ENCODE assay signal across 20 cellular contexts in genomic region chr7:128430207-128430606, GRCh38. TPM values are rescaled to one million over a fixed set of nuclear protein-coding genes. Genes with fewer than 3 reads are reported as not detected.
DNase-seq lines count a peak whose midpoint lies in the region; ATAC-seq, FAIRE-seq and TF ChIP-seq lines count a peak whose summit lies in the region.
"Had no signal": no experiment of that assay in that cellular context is flagged by ENCODE, and none has a peak within 500 bp of the region (broad histone marks: within the 10 kb centered on the region; RNA-seq: fewer than 3 reads in every experiment).

No MANE protein-coding gene starts in this region.

- FAIRE-seq in K562 (lab: Jason Lieb, UNC) = no peak
- FAIRE-seq: G401.6, H54 had no signal

- ATAC-seq in K562 (no peak), omental fat pad (ENCODE audit: low FRiP score) (peak; percentile 7), left colon (no peak)

- H3K9me1 ChIP-seq in K562 (ENCODE audit: control insufficient read depth, insufficient read depth, low read length) = no peaks in the 10 kb centered on the region

- BruUV-seq in K562 (replicated peaks; lab: Mats Ljungman, UMichigan) = no TSS peak

- TF ChIP-seq CTCF in left ventricle myocardium inferior (IDR thresholded peaks at IDR 0.05; ENCODE audit: borderline replicate concordance) (peak; percentile 15), OCI-LY1 (IDR thresholded peaks at IDR 0.05; ENCODE audit: low read length) (peak; percentile 54), K562 (IDR thresholded peaks at IDR 0.05 in 2 of 3, conservative IDR thresholded peaks at IDR 0.05 in 1 of 3; ENCODE audit: insufficient read depth in 2 of 3, low read depth in 1 of 3, low read length in 3 of 3) (peak; percentile 41 to 63 (median 56)), omental fat pad (IDR thresholded peaks at IDR 0.05) (no peak)

- no peak for TF ChIP-seq EP300 in K562 (IDR thresholded peaks at IDR 0.05; ENCODE audit: low read length)

- H3K9me2 ChIP-seq in OCI-LY1 (ENCODE audit: low read depth, low read length) = no peaks in the 10 kb centered on the region

- POLR2A ChIA-PET in K562 (lab: Yijun Ruan, JAX) = interaction anchor here (1.0 kb wide), 1 partner anchor 28 kb away, joined by 3 read pairs; no protein-coding TSS in a partner anchor

- H4K20me1 ChIP-seq in OCI-LY1 (ENCODE audit: insufficient read depth, low read length) = no peaks in the 10 kb centered on the region
- H4K20me1 ChIP-seq in K562 (replicated peaks; ENCODE audit: control insufficient read depth, insufficient read depth, low read length) = no peaks in the 10 kb centered on the region

- no peaks in the 10 kb centered on the region for H3K79me2 ChIP-seq in OCI-LY1 (ENCODE audit: insufficient read depth, low read length)
- no peaks in the 10 kb centered on the region for H3K79me2 ChIP-seq in K562 (ENCODE audit: control insufficient read depth, insufficient read depth, low read length)

- H3F3A ChIP-seq in OCI-LY1 (ENCODE audit: insufficient read depth, low read length) = no peaks in the 10 kb centered on the region

- H3K4me3 ChIP-seq in left ventricle myocardium inferior (no peak overlapping the region), OCI-LY1 (ENCODE audit: low read depth, low read length, poor library complexity, severe bottlenecking) (no peak overlapping the region), K562 (no peak overlapping the region)

- WGBS in K562 (ENCODE audit: insufficient coverage, low coverage, missing lambda C conversion rate) = 9% methylated on average over 3 of the region's 3 CpGs

- H3K9ac ChIP-seq in OCI-LY1 (ENCODE audit: low read length) = no peak overlapping the region
- no peak overlapping the region; a peak in 1 of 4 replicates for H3K9ac ChIP-seq in K562 (ENCODE audit: insufficient read depth in 1 of 2, low read depth in 2 of 2, low read length in 2 of 2)

- no peaks in the 10 kb centered on the region for H3K36me3 ChIP-seq in left ventricle myocardium inferior
- no peaks in the 10 kb centered on the region for H3K36me3 ChIP-seq in OCI-LY1 (ENCODE audit: insufficient read depth, low read length)
- no peaks in the 10 kb centered on the region for H3K36me3 ChIP-seq in K562 (ENCODE audit: control insufficient read depth, insufficient read depth, low read length)

- peak; percentile 38 to 46 for TF ChIP-seq RAD21 in K562 (CRISPR knock-in tag; conservative IDR thresholded peaks at IDR 0.05 in 1 of 2, IDR thresholded peaks at IDR 0.05 in 1 of 2)

- H3K9me3 ChIP-seq in left ventricle myocardium inferior (replicated peaks) (no peaks in the 10 kb centered on the region), OCI-LY1 (ENCODE audit: low read length) (no peaks in the 10 kb centered on the region), K562 (replicated peaks; ENCODE audit: control insufficient read depth, insufficient read depth, low read depth, low read length) (no peaks in the 10 kb centered on the region)

- intact Hi-C loops in left ventricle myocardium inferior (cut with micrococcal nuclease) = no loop called here
- intact Hi-C loops in cardiac septum (cut with DNase I) = no loop called here
- intact Hi-C loops in K562 (cut with micrococcal nuclease) = no loop called here
- intact Hi-C loops in left colon (cut with DNase I, micrococcal nuclease) = no loop called here

- CTCF ChIA-PET in K562 (lab: Yijun Ruan, JAX; ENCODE audit: low intra/inter-chr PET ratio) = interaction anchor here (0.6 to 9.7 kb wide), 4 partner anchors 30 to 456 kb away, joined by 3 to 173 read pairs (median 26); no protein-coding TSS in a partner anchor

- H2AFZ ChIP-seq in OCI-LY1 (ENCODE audit: low read length) = no peak overlapping the region
- H2AFZ ChIP-seq in K562 (ENCODE audit: low read depth, low read length) = no peak overlapping the region

- in situ Hi-C loops in K562 (cut with MboI) = no loop called here
- in situ Hi-C loops in KBM-7 (cut with MboI; ENCODE audit: low pct_unique_long_range_greater_than_20kb, low sequenced_read_pairs) = no loop called here

- no peaks in the 10 kb centered on the region for H3K27me3 ChIP-seq in left ventricle myocardium inferior (ENCODE audit: low read depth)
- no peaks in the 10 kb centered on the region; the same call in 1 of the 2 replicates for H3K27me3 ChIP-seq in OCI-LY1 (ENCODE audit: insufficient read depth, low read length)
- H3K27me3 ChIP-seq in K562 (ENCODE audit: control insufficient read depth in 2 of 2, insufficient read depth in 2 of 2, low read length in 2 of 2) = peaks cover 5 to 13% of the 10 kb centered on the region in 2 experiments; a peak in 3 of 5 replicates

- H3K27ac ChIP-seq in left ventricle myocardium inferior (replicated peaks) = no peak overlapping the region
- no peak overlapping the region for H3K27ac ChIP-seq in OCI-LY1 (ENCODE audit: low read depth, low read length, poor library complexity, severe bottlenecking)
- no peak overlapping the region for H3K27ac ChIP-seq in K562 (ENCODE audit: extremely low read depth, low read depth, low read length)

- H3K4me2 ChIP-seq in OCI-LY1 (ENCODE audit: low read length) = no peak overlapping the region
- H3K4me2 ChIP-seq in K562 (ENCODE audit: insufficient read depth, low read length) = no peak overlapping the region

- TF ChIP-seq POLR2A in K562 (conservative IDR thresholded peaks at IDR 0.05) = no peak

- peaks cover 2% of the 10 kb centered on the region for H3K4me1 ChIP-seq in left ventricle myocardium inferior
- H3K4me1 ChIP-seq in OCI-LY1 (ENCODE audit: insufficient read depth, low read length, severe bottlenecking) = no peaks in the 10 kb centered on the region
- H3K4me1 ChIP-seq in K562 (replicated peaks in 1 of 2; ENCODE audit: control insufficient read depth in 2 of 2, insufficient read depth in 2 of 2, low read length in 2 of 2) = peaks cover 3 to 5% of the 10 kb centered on the region in 2 experiments; a peak in 2 of 5 replicates

- DNase-seq in left ventricle myocardium inferior (no peak), cardiac septum (ENCODE audit: low spot score) (no peak), K562 (ENCODE audit: extremely low read depth in 1 of 4, low spot score in 3 of 4) (peak in 1 of 4 experiments; percentile 17), omental fat pad (ENCODE audit: low spot score) (no peak), NCI-H1417 (lab: John Stamatoyannopoulos, UW) (no peak), left colon (no peak), KBM-7 (no peak)
- DNase-seq: C1 segment of cervical spinal cord, DMS79 treated with DMSO at 0.1 percent for 48 hours, IMR-90, MV-4-11, NCI-H1436, NCI-H2029, NCI-H2171 treated with DMSO at 0.1 percent for 48 hours, NCI-H510A treated with DMSO at 0.1 percent for 48 hours, RPMI8226, SIG-M5 had no signal

RNA-seq across cellular contexts. Expression of gene IMPDH1, which starts 20.4 kb away (rescaled TPM):
- total RNA-seq in left ventricle myocardium inferior (17.4 TPM), cardiac septum (22.2 TPM), K562 (2014; rRNA removed) (86.8 and 118 TPM in 2 replicates), K562 (2014; rRNA removed; fragmentation: Illumina TruSeq; extraction: Trizol) (29.0 and 42.9 TPM in 2 replicates), K562 (2015; rRNA removed; fragmentation: Illumina TruSeq; extraction: Trizol) (60.6 and 64.3 TPM in 2 replicates), K562 (2021) (118 TPM in 2 replicates), omental fat pad (100 to 1,000 TPM in 3 of 4 donors, 10 to 100 TPM in 1; 72.8 to 198 (median 109) TPM), left colon (10 to 100 TPM; 29.0 to 31.2 TPM)
- 140 and 407 TPM in 2 replicates for total RNA-seq in K562 (2011; cell fraction: chromatin; rRNA removed; ENCODE audit: low replicate concordance)
- total RNA-seq in K562 (2011; cell fraction: nucleolus; rRNA removed) = 199 and 212 TPM in 2 replicates
- total RNA-seq in K562 (2011; cell fraction: nucleoplasm; rRNA removed) = 141 and 147 TPM in 2 replicates
- polyA plus RNA-seq in K562 (2011; rRNA removed) (54.9 and 72.4 TPM in 2 replicates), K562 (2014; fragmentation: Illumina TruSeq; extraction: Trizol) (59.8 and 76.3 TPM in 2 replicates), K562 (2014; fragmentation: Nextera tagmentation; extraction: Ambion mirVana) (1 to 10 TPM in 1 of 2 experiments, under 1 TPM in 1; 0.80 to 2.1 TPM), K562 (2014; rRNA removed) (84.7 and 89.0 TPM in 2 replicates)
- 54.0 and 156 TPM in 2 replicates for polyA plus RNA-seq in K562 (2011; cell fraction: cytosol; rRNA removed)
- 208 and 316 TPM in 2 replicates for polyA plus RNA-seq in K562 (2011; cell fraction: nucleus; rRNA removed)
- polyA plus RNA-seq in K562 (2012) = 79.3 and 81.1 TPM in 2 replicates
- polyA minus RNA-seq in K562 (2011; rRNA and poly(A)+ RNA removed) = 24.1 and 78.3 TPM in 2 replicates
- 48.6 and 69.1 TPM in 2 replicates for polyA minus RNA-seq in K562 (2011; cell fraction: cytosol; rRNA and poly(A)+ RNA removed)
- 81.0 and 88.0 TPM in 2 replicates for polyA minus RNA-seq in K562 (2011; cell fraction: nucleus; rRNA and poly(A)+ RNA removed)

RNA-seq across cellular contexts. Expression of gene HILPDA, which starts 25.5 kb away (rescaled TPM):
- 7.9 TPM for total RNA-seq in left ventricle myocardium inferior
- total RNA-seq in cardiac septum = 14.0 TPM
- 42.5 and 74.9 TPM in 2 replicates for total RNA-seq in K562 (2011; cell fraction: chromatin; rRNA removed; ENCODE audit: low replicate concordance)
- 69.3 and 79.4 TPM in 2 replicates for total RNA-seq in K562 (2011; cell fraction: nucleolus; rRNA removed)
- 70.7 and 78.6 TPM in 2 replicates for total RNA-seq in K562 (2011; cell fraction: nucleoplasm; rRNA removed)
- 8.3 and 14.2 TPM in 2 replicates for total RNA-seq in K562 (2014; rRNA removed)
- total RNA-seq in K562 (2014; rRNA removed; fragmentation: Illumina TruSeq; extraction: Trizol) = 14.5 and 16.7 TPM in 2 replicates
- 23.0 and 23.5 TPM in 2 replicates for total RNA-seq in K562 (2015; rRNA removed; fragmentation: Illumina TruSeq; extraction: Trizol)
- total RNA-seq in K562 (2021) = 10.5 and 10.7 TPM in 2 replicates
- 71.8 and 102 TPM in 2 replicates for polyA plus RNA-seq in K562 (2011; rRNA removed)
- 68.1 and 117 TPM in 2 replicates for polyA plus RNA-seq in K562 (2011; cell fraction: cytosol; rRNA removed)
- polyA plus RNA-seq in K562 (2011; cell fraction: nucleus; rRNA removed) = 37.3 and 64.2 TPM in 2 replicates
- 13.2 and 14.2 TPM in 2 replicates for polyA plus RNA-seq in K562 (2012)
- 18.9 and 26.0 TPM in 2 replicates for polyA plus RNA-seq in K562 (2014; fragmentation: Illumina TruSeq; extraction: Trizol)
- polyA plus RNA-seq in K562 (2014; fragmentation: Nextera tagmentation; extraction: Ambion mirVana) = 10 to 100 TPM; 28.6 to 40.5 TPM
- polyA plus RNA-seq in K562 (2014; rRNA removed) = 16.4 and 25.5 TPM in 2 replicates
- polyA minus RNA-seq in K562 (2011; rRNA and poly(A)+ RNA removed) = 29.9 and 51.9 TPM in 2 replicates
- polyA minus RNA-seq in K562 (2011; cell fraction: cytosol; rRNA and poly(A)+ RNA removed) = 11.6 and 15.9 TPM in 2 replicates
- 19.5 and 63.9 TPM in 2 replicates for polyA minus RNA-seq in K562 (2011; cell fraction: nucleus; rRNA and poly(A)+ RNA removed)
- total RNA-seq in omental fat pad = 100 to 1,000 TPM in 1 of 4 donors, 10 to 100 TPM in 3; 25.0 to 122 (median 51.9) TPM
- 1 to 10 TPM; 5.8 to 7.3 TPM for total RNA-seq in left colon

RNA-seq across cellular contexts. Expression of gene METTL2B, which starts 46.3 kb away (rescaled TPM):
- total RNA-seq in left ventricle myocardium inferior (19.5 TPM), cardiac septum (22.8 TPM), K562 (2014; rRNA removed) (46.9 and 75.6 TPM in 2 replicates), K562 (2014; rRNA removed; fragmentation: Illumina TruSeq; extraction: Trizol) (73.2 and 84.9 TPM in 2 replicates), K562 (2015; rRNA removed; fragmentation: Illumina TruSeq; extraction: Trizol) (78.6 and 82.0 TPM in 2 replicates), K562 (2021) (62.8 and 64.9 TPM in 2 replicates), omental fat pad (10 to 100 TPM; 19.9 to 32.2 (median 25.9) TPM), left colon (10 to 100 TPM; 24.7 to 28.0 TPM)
- 218 and 250 TPM in 2 replicates for total RNA-seq in K562 (2011; cell fraction: chromatin; rRNA removed; ENCODE audit: low replicate concordance)
- total RNA-seq in K562 (2011; cell fraction: nucleolus; rRNA removed) = 132 and 144 TPM in 2 replicates
- total RNA-seq in K562 (2011; cell fraction: nucleoplasm; rRNA removed) = 200 and 284 TPM in 2 replicates
- polyA plus RNA-seq in K562 (2011; rRNA removed) (47.4 and 79.2 TPM in 2 replicates), K562 (2014; fragmentation: Illumina TruSeq; extraction: Trizol) (64.1 and 68.9 TPM in 2 replicates), K562 (2014; fragmentation: Nextera tagmentation; extraction: Ambion mirVana) (10 to 100 TPM; 91.0 to 95.7 TPM), K562 (2014; rRNA removed) (35.9 and 41.8 TPM in 2 replicates)
- polyA plus RNA-seq in K562 (2011; cell fraction: cytosol; rRNA removed) = 29.8 and 29.9 TPM in 2 replicates
- 24.4 and 35.3 TPM in 2 replicates for polyA plus RNA-seq in K562 (2011; cell fraction: nucleus; rRNA removed)
- 35.0 and 47.7 TPM in 2 replicates for polyA plus RNA-seq in K562 (2012)
- polyA minus RNA-seq in K562 (2011; rRNA and poly(A)+ RNA removed) = 88.7 and 120 TPM in 2 replicates
- polyA minus RNA-seq in K562 (2011; cell fraction: cytosol; rRNA and poly(A)+ RNA removed) = 32.5 and 50.1 TPM in 2 replicates
- 47.7 and 57.1 TPM in 2 replicates for polyA minus RNA-seq in K562 (2011; cell fraction: nucleus; rRNA and poly(A)+ RNA removed)

Comparison
In these comparisons a context has a peak if more than half of its experiments do, and no peak if none do; other contexts are left out.
1. CTCF ChIP-seq: peak in left ventricle myocardium inferior (single experiment), OCI-LY1 (single experiment) and K562 (3 of 3); none in omental fat pad (0 of 3).